Comparison of ENCODE assay signal across 16 cellular contexts in genomic region chr16:609984-610383, GRCh38. TPM values are rescaled to one million over a fixed set of nuclear protein-coding genes. Genes with fewer than 3 reads are reported as not detected.
DNase-seq lines count a peak whose midpoint lies in the region; ATAC-seq and TF ChIP-seq lines count a peak whose summit lies in the region.
"Had no signal": no experiment of that assay in that cellular context is flagged by ENCODE, and none has a peak within 500 bp of the region (broad histone marks: within the 10 kb centered on the region; RNA-seq: fewer than 3 reads in every experiment).

No MANE protein-coding gene starts in this region.

- H4K20me1 ChIP-seq in BLaER1: peaks cover 42% of the 10 kb centered on the region
- H4K20me1 ChIP-seq in osteoblast (ENCODE audit: insufficient read depth, low read length): peaks cover 29% of the 10 kb centered on the region

- H3K9me3 ChIP-seq in BLaER1: peaks cover 48% of the 10 kb centered on the region
- no peaks in the 10 kb centered on the region for H3K9me3 ChIP-seq in osteoblast (ENCODE audit: low read depth, low read length)

- H3K79me2 ChIP-seq in osteoblast (ENCODE audit: insufficient read depth, low read length): peaks cover 39% of the 10 kb centered on the region

- no peaks in the 10 kb centered on the region for H3K27me3 ChIP-seq in BLaER1
- no peaks in the 10 kb centered on the region for H3K27me3 ChIP-seq in osteoblast (ENCODE audit: insufficient read depth, low read length)

- DNase-seq in left lobe of liver (ENCODE audit: low spot score) (no peak), osteoblast (ENCODE audit: insufficient read length, low spot score, missing footprints) (peak; percentile 45), HFFc6 (no peak)
- DNase-seq: COR-L47, HCEC 1CT, IMR-90, NCI-H1930, NCI-H2171, NCI-H446 treated with DMSO at 0.1 percent for 48 hours, NCI-H82 had no signal

- no peak overlapping the region for H2AFZ ChIP-seq in osteoblast (ENCODE audit: low read length)

- ATAC-seq in left lobe of liver (peak; percentile 69), GM18520 (IDR thresholded peaks at IDR 0.05; ENCODE audit: unreplicated experiment) (no peak), GM18907 (IDR thresholded peaks at IDR 0.05; ENCODE audit: unreplicated experiment) (no peak), GM19397 (IDR thresholded peaks at IDR 0.05; ENCODE audit: unreplicated experiment) (no peak)

- TF ChIP-seq CTCF in osteoblast (IDR thresholded peaks at IDR 0.05; ENCODE audit: extremely low read depth, low read depth, low read length) (no peak), HFFc6 (IDR thresholded peaks at IDR 0.05) (no peak)

- H3K4me3 ChIP-seq in BLaER1 (no peak overlapping the region), osteoblast (ENCODE audit: insufficient read depth, low read length) (no peak overlapping the region)

- peaks cover 6% of the 10 kb centered on the region for H3K27me3 Mint-ChIP-seq in HFFc6 (ENCODE audit: insufficient read depth)

- peak overlapping the region; percentile 53 for H3K9ac ChIP-seq in BLaER1

- peaks cover 53% of the 10 kb centered on the region for H3K4me1 ChIP-seq in BLaER1
- no peaks in the 10 kb centered on the region for H3K4me1 ChIP-seq in osteoblast (ENCODE audit: insufficient read depth, low read length)

- no peaks in the 10 kb centered on the region for H3K4me1 Mint-ChIP-seq in HFFc6 (ENCODE audit: low read depth)

- H3K27ac Mint-ChIP-seq in HFFc6: no peak overlapping the region; the same call in 1 of the 2 replicates

- H3K4me2 ChIP-seq in BLaER1 (peak overlapping the region; percentile 70), osteoblast (ENCODE audit: insufficient read depth, low read length) (no peak overlapping the region)

- no peak overlapping the region for H3K4me3 Mint-ChIP-seq in HFFc6
- H3K4me3 Mint-ChIP-seq: CD14-positive monocyte had no signal

- H3K9me3 Mint-ChIP-seq in HFFc6: peaks cover 34% of the 10 kb centered on the region

- peaks cover 40% of the 10 kb centered on the region for H3K36me3 ChIP-seq in BLaER1
- no peaks in the 10 kb centered on the region for H3K36me3 ChIP-seq in osteoblast (ENCODE audit: insufficient read depth, low read length)

- H3K36me3 Mint-ChIP-seq in HFFc6 (ENCODE audit: low read depth): peaks cover 29% of the 10 kb centered on the region

- H3K27ac ChIP-seq in BLaER1 (peak overlapping the region; percentile 50), angular gyrus (ENCODE audit: low read depth, low read length) (peak overlapping the region; percentile 29), osteoblast (ENCODE audit: low read depth, low read length) (no peak overlapping the region)

RNA-seq across cellular contexts. Expression of gene RAB40C, which starts 20.1 kb away (rescaled TPM):
- total RNA-seq in left lobe of liver: 15.5 TPM
- 11.2 and 13.3 TPM in 2 replicates for total RNA-seq in osteoblast
- 10 to 100 TPM; 11.3 to 14.8 (median 12.2) TPM for total RNA-seq in HFFc6 (2021; fragmentation: NEBNext Ultra II Directional; extraction: Animal tissue kit (Norgen Biotek cat#: 25700))

RNA-seq across cellular contexts. Expression of gene WFIKKN1, which starts 20.8 kb away (rescaled TPM):
- total RNA-seq in left lobe of liver (0.96 TPM), osteoblast (under 0.01 and 0.36 TPM in 2 replicates)
- under 1 TPM in 2 of 6 experiments, not detected in 4; 0.02 to 0.14 TPM for total RNA-seq in HFFc6 (2021; fragmentation: NEBNext Ultra II Directional; extraction: Animal tissue kit (Norgen Biotek cat#: 25700))
- total RNA-seq: IMR-90 had no signal

RNA-seq across cellular contexts. Expression of gene METTL26, which starts 26.1 kb away (rescaled TPM):
- total RNA-seq in left lobe of liver (33.2 TPM), osteoblast (72.8 and 76.0 TPM in 2 replicates)
- 100 to 1,000 TPM in 5 of 6 experiments, 10 to 100 TPM in 1; 91.6 to 115 (median 105) TPM for total RNA-seq in HFFc6 (2021; fragmentation: NEBNext Ultra II Directional; extraction: Animal tissue kit (Norgen Biotek cat#: 25700))

RNA-seq across cellular contexts. Expression of gene MCRIP2, which starts 31.6 kb away (rescaled TPM):
- total RNA-seq in left lobe of liver (101 TPM), osteoblast (20.0 and 20.3 TPM in 2 replicates)
- total RNA-seq in HFFc6 (2021; fragmentation: NEBNext Ultra II Directional; extraction: Animal tissue kit (Norgen Biotek cat#: 25700)): 10 to 100 TPM; 18.8 to 30.8 (median 24.2) TPM

RNA-seq across cellular contexts. Expression of gene WDR90, which starts 39.2 kb away (rescaled TPM):
- 17.2 TPM for total RNA-seq in left lobe of liver
- total RNA-seq in osteoblast: 10.3 and 19.2 TPM in 2 replicates
- 10 to 100 TPM; 11.6 to 19.0 (median 17.7) TPM for total RNA-seq in HFFc6 (2021; fragmentation: NEBNext Ultra II Directional; extraction: Animal tissue kit (Norgen Biotek cat#: 25700))
